In the genomic region with DNA sequence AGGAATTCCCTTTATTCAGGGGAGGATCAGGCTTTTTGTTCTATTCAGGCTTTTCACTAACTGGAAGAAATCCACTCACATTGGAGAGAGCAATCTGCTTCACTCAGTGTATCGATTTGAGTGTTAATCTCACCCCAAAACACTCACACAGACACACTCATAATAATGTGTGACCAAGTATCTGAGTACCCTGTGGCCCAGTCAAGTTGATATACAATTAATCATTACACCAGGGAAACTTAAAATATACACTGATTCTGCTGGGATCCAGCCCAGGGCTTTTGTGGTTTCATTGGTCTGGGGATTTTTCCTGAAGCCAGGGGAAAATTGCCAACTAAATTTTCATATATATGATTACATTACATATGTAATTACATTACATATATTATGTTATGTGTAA, we compare ENCODE assay signal across 18 cellular contexts.
"Had no signal": no experiment of that assay in that cellular context is flagged by ENCODE, and none has a peak within 500 bp of the region (broad histone marks: within the 10 kb centered on the region; RNA-seq: fewer than 3 reads in every experiment).

No MANE protein-coding gene starts in this region.

- H3K79me2 ChIP-seq: parathyroid adenoma had no signal

- H3K4me1 ChIP-seq: parathyroid adenoma, uterus had no signal

- H3K27ac ChIP-seq: epithelial cell of prostate, neutrophil, parathyroid adenoma, tibial nerve, uterus had no signal

- H3K4me3 ChIP-seq: tibial nerve, uterus had no signal

- H3K9me3 ChIP-seq: neutrophil, tibial nerve, uterus had no signal

- H3K36me3 ChIP-seq: neutrophil, tibial nerve, uterus had no signal

- H2AFZ ChIP-seq: parathyroid adenoma had no signal

- DNase-seq: activated CD4-positive, alpha-beta T cell treated with anti-CD3 and anti-CD28 coated beads for 36 hours; activated CD4-positive, alpha-beta T cell treated with anti-CD3 and anti-CD28 coated beads, Interleukin-2, amount 50 U/mL, for 48 hours; activated gamma-delta T cell; caudate nucleus; endodermal cell; foreskin melanocyte; mesendoderm; natural killer cell; stimulated activated CD4-positive, alpha-beta T cell treated with anti-CD3 and anti-CD28 coated beads, Interleukin-2, amount 100 ng/mL, for 24 hours; stimulated activated naive CD8-positive, alpha-beta T cell treated with anti-CD3 and anti-CD28 coated beads, Interleukin-15, Interleukin-2, amounts not matched to agents 100 U/mL and 50 U/mL, for 24 hours; T-cell; uterus had no signal

- H3K27me3 ChIP-seq: tibial nerve, uterus had no signal

- ATAC-seq: activated CD4-positive, alpha-beta T cell treated with anti-CD3 and anti-CD28 coated beads for 36 hours; activated naive CD4-positive, alpha-beta T cell treated with anti-CD3 and anti-CD28 coated beads, Interleukin-2, amount 50 U/mL, for 72 hours; natural killer cell; stimulated activated naive CD8-positive, alpha-beta T cell treated with anti-CD3 and anti-CD28 coated beads, Interleukin-15, Interleukin-2, amounts not matched to agents 100 U/mL and 50 U/mL, for 24 hours; T-cell; WTC11 had no signal

- H3K9ac ChIP-seq: parathyroid adenoma had no signal
